ENCODE assay signal across 1 cellular context in the genomic region with DNA sequence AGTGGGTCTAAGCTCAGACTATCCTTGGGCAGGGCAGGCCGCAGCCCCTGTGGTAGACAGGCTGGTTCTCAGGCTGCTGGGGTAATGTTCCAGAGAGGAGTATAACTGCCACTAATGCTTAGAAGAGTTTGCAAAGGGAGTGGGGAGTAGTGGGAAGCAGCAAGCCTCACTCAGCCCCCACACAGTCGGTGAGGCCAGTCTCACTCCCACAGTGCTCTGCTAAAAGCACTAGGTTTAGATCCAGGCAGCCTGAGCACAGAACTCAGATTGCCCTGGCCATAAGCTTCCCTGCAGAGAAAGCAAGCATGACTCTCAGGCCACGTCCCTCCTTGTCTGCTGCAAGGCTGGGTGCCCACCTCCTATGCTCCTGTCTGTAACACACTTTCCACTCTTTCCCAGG.
TF ChIP-seq lines count a peak whose summit lies in the region.

No MANE protein-coding gene starts in this region.

TF ChIP-seq in H1, 55 proteins besides CTCF, POLR2A, EP300 and RAD21:
- TF ChIP-seq TEAD4 (IDR thresholded peaks at IDR 0.05; ENCODE audit: low read depth, low read length), result no peak
- TF ChIP-seq USF2 (IDR thresholded peaks at IDR 0.05; ENCODE audit: low read length), result no peak
- no peak for TF ChIP-seq JUN (IDR thresholded peaks at IDR 0.05; ENCODE audit: low read depth, low read length)
- no peak for TF ChIP-seq ATF3 (IDR thresholded peaks at IDR 0.05; ENCODE audit: insufficient read depth, low read depth, low read length)
- TF ChIP-seq ZNF274 (IDR thresholded peaks at IDR 0.05; ENCODE audit: borderline replicate concordance, extremely low read depth, low read length), result no peak
- no peak for TF ChIP-seq SAP30 (IDR thresholded peaks at IDR 0.05; ENCODE audit: insufficient read depth, insufficient replicate concordance, low read length)
- TF ChIP-seq TAF1 (IDR thresholded peaks at IDR 0.05; ENCODE audit: low read depth, low read length), result no peak
- TF ChIP-seq NANOG (IDR thresholded peaks at IDR 0.05; ENCODE audit: insufficient read depth, low read depth, low read length, poor library complexity, severe bottlenecking), result no peak
- TF ChIP-seq CHD2 (IDR thresholded peaks at IDR 0.05; ENCODE audit: low read length), result no peak
- no peak for TF ChIP-seq CEBPB (IDR thresholded peaks at IDR 0.05; ENCODE audit: low read depth, low read length)
